Comparison of ENCODE assay signal across 13 cellular contexts in the genomic region with DNA sequence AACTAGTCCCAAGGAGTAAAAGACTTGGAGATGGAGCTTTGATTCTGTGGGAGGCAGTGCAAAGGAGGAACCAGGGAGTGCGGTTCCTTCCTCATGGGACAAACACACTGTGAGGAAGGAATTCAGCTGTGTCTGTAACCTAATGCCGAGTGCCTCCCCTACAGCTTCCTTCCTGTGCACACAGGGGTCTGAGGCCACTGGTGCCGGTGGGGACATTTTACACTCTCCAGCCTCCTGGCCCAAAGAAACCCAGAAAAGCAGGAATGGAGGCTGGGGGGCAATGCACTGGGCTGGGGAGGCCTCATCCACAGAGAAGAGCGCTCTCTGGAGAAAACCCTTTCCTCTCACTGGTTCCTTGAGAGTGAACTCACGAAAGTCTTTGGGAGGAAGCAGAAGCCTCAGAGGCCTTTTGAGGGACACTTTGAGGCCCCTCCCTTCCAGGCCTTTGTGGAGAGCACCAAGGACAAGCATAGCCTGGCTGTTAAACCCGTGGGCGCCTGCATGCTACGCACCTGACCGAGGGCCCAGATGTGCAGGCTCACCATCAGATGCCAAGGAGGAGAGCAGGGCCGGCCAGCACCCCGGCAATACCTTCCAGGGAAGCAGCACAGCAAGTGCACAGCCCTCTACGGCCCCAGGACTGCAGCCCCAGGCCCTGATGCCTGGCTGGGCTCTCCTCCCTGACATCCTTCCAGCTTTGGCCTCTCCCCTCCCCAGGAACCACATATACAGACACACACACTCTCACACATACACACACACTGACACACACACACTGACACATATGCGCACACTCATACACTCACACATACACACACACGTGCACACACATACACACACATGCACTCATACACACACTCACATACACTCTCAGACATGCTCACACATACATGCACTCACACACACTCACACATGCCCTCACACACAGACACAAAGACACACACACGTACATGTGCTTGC. TPM values are rescaled to one million over a fixed set of nuclear protein-coding genes. Genes with fewer than 3 reads are reported as not detected.
DNase-seq lines count a peak whose midpoint lies in the region; ATAC-seq, FAIRE-seq and TF ChIP-seq lines count a peak whose summit lies in the region.
"Had no signal": no experiment of that assay in that cellular context is flagged by ENCODE, and none has a peak within 500 bp of the region (broad histone marks: within the 10 kb centered on the region; RNA-seq: fewer than 3 reads in every experiment).

No MANE protein-coding gene starts in this region.

- ATAC-seq in A549 = peak in 1 of 2 experiments; percentile 9; a peak in 1 of 6 replicates
- peak; percentile 54 for ATAC-seq in naive thymus-derived CD4-positive, alpha-beta T cell
- ATAC-seq: psoas muscle had no signal

- H3K9me3 Mint-ChIP-seq in H9 (no peaks in the 10 kb centered on the region; a peak in 1 of 5 replicates), chondrocyte (ENCODE audit: low read depth) (no peaks in the 10 kb centered on the region)
- no peaks in the 10 kb centered on the region for H3K9me3 Mint-ChIP-seq in naive thymus-derived CD4-positive, alpha-beta T cell
- no peaks in the 10 kb centered on the region for H3K9me3 Mint-ChIP-seq in activated CD4-positive, alpha-beta memory T cell treated with anti-CD3 and anti-CD28 coated beads, Interleukin-2, amount 10 ng/mL, durations not matched to agents 7 days and 5 days

- FAIRE-seq in A549 (lab: Jason Lieb, UNC) = no peak

- DNase-seq in A549 (ENCODE audit: low read depth in 1 of 2, low spot score in 1 of 2) = no peak
- DNase-seq in H9 = no peak
- DNase-seq in chondrocyte (ENCODE audit: low spot score) = peak; percentile 12
- no peak for DNase-seq in naive thymus-derived CD4-positive, alpha-beta T cell
- no peak for DNase-seq in activated CD4-positive, alpha-beta memory T cell treated with anti-CD3 and anti-CD28 coated beads, Interleukin-2, amount 10 ng/mL, durations not matched to agents 7 days and 5 days
- no peak for DNase-seq in Peyer's patch
- DNase-seq in stimulated activated CD4-positive, alpha-beta T cell treated with anti-CD3 and anti-CD28 coated beads, Interleukin-4, amount 100 ng/mL, for 4 hours = no peak
- DNase-seq in prostate gland (ENCODE audit: low spot score) = no peak
- DNase-seq: activated CD4-positive, CD25-positive, alpha-beta regulatory T cell treated with anti-CD3 and anti-CD28 coated beads, Interleukin-2, amount 50 U/mL, for 72 hours; activated effector memory CD4-positive, alpha-beta T cell treated with anti-CD3 and anti-CD28 coated beads, Interleukin-2, amount 50 U/mL, for 16 hours; SHP77 treated with DMSO at 0.1 percent for 48 hours; thyroid gland had no signal

- no peak overlapping the region; a peak in 1 of 5 replicates for H3K4me3 Mint-ChIP-seq in H9
- H3K4me3 Mint-ChIP-seq in chondrocyte (ENCODE audit: unreplicated experiment) = no peak overlapping the region
- H3K4me3 Mint-ChIP-seq in naive thymus-derived CD4-positive, alpha-beta T cell = peak overlapping the region in 1 of 10 donors; percentile 1
- H3K4me3 Mint-ChIP-seq in activated CD4-positive, alpha-beta memory T cell treated with anti-CD3 and anti-CD28 coated beads, Interleukin-2, amount 10 ng/mL, durations not matched to agents 7 days and 5 days = no peak overlapping the region

- H3K27me3 ChIP-seq in H9 (ENCODE audit: insufficient read depth, low read length) (no peaks in the 10 kb centered on the region), Peyer's patch (no peaks in the 10 kb centered on the region), prostate gland (replicated peaks; ENCODE audit: insufficient read depth) (no peaks in the 10 kb centered on the region)
- no peaks in the 10 kb centered on the region for H3K27me3 ChIP-seq in naive thymus-derived CD4-positive, alpha-beta T cell (ENCODE audit: control insufficient read depth in 2 of 2, insufficient read depth in 2 of 2, low read length in 2 of 2)
- H3K27me3 ChIP-seq: thyroid gland had no signal

- POLR2A ChIA-PET in A549 (lab: Yijun Ruan, JAX) = interaction anchor here (0.9 kb wide), 1 partner anchor 61 kb away, joined by 3 read pairs; the partner anchor contains the start of gene PSMA6
- POLR2A ChIA-PET in naive thymus-derived CD4-positive, alpha-beta T cell (lab: Charles Lee) = no interaction called here
- POLR2A ChIA-PET in activated CD4-positive, alpha-beta memory T cell treated with anti-CD3 and anti-CD28 coated beads, Interleukin-2, amount 10 ng/mL, durations not matched to agents 7 days and 5 days (lab: Charles Lee) = no interaction called here

- no peak overlapping the region for H4K8ac ChIP-seq in H9 (replicated peaks; ENCODE audit: insufficient read length, low read depth, low read length)

- no peak for TF ChIP-seq RAD21 in A549 (conservative IDR thresholded peaks at IDR 0.05 in 1 of 2, IDR thresholded peaks at IDR 0.05 in 1 of 2)

- no peak overlapping the region for H3K4ac ChIP-seq in H9 (ENCODE audit: low read depth, low read length)

- peak overlapping the region; percentile 25 for H3K4me2 ChIP-seq in A549
- H3K4me2 ChIP-seq in H9 (ENCODE audit: insufficient read depth, insufficient read length, low read length) = no peak overlapping the region

- no peaks in the 10 kb centered on the region for H3K36me3 ChIP-seq in naive thymus-derived CD4-positive, alpha-beta T cell (ENCODE audit: control insufficient read depth in 2 of 3, insufficient read depth in 3 of 3, low read length in 3 of 3)
- H3K36me3 ChIP-seq in Peyer's patch (no peaks in the 10 kb centered on the region), prostate gland (no peaks in the 10 kb centered on the region)
- H3K36me3 ChIP-seq: thyroid gland had no signal

- H3K4me3 ChIP-seq in A549 (no peak overlapping the region), Peyer's patch (no peak overlapping the region), prostate gland (no peak overlapping the region)
- no peak overlapping the region for H3K4me3 ChIP-seq in naive thymus-derived CD4-positive, alpha-beta T cell (ENCODE audit: low read length)
- H3K4me3 ChIP-seq: psoas muscle, thyroid gland had no signal

- H2BK120ac ChIP-seq in H9 (ENCODE audit: low read depth, low read length, poor library complexity, severe bottlenecking) = no peak overlapping the region

- no peak overlapping the region for H2BK12ac ChIP-seq in H9 (ENCODE audit: insufficient read length, low read depth, low read length)

- no peaks in the 10 kb centered on the region for H3K79me2 ChIP-seq in H9 (ENCODE audit: insufficient read depth, low read length)

- H3K79me1 ChIP-seq in H9 (ENCODE audit: insufficient read depth, low read depth, low read length, poor library complexity, severe bottlenecking) = no peaks in the 10 kb centered on the region

- H3K36me3 Mint-ChIP-seq in H9 (ENCODE audit: insufficient read depth in 1 of 3, low read depth in 3 of 3) (no peaks in the 10 kb centered on the region), chondrocyte (ENCODE audit: low read depth) (no peaks in the 10 kb centered on the region)
- no peaks in the 10 kb centered on the region for H3K36me3 Mint-ChIP-seq in naive thymus-derived CD4-positive, alpha-beta T cell
- no peaks in the 10 kb centered on the region for H3K36me3 Mint-ChIP-seq in activated CD4-positive, alpha-beta memory T cell treated with anti-CD3 and anti-CD28 coated beads, Interleukin-2, amount 10 ng/mL, durations not matched to agents 7 days and 5 days (ENCODE audit: low read depth)

- peak overlapping the region in 1 of 3 experiments; percentile 0; a peak in 1 of 7 replicates for H3K27ac Mint-ChIP-seq in H9
- no peak overlapping the region for H3K27ac Mint-ChIP-seq in chondrocyte (ENCODE audit: unreplicated experiment)
- H3K27ac Mint-ChIP-seq in naive thymus-derived CD4-positive, alpha-beta T cell = peak overlapping the region in 2 of 9 donors; percentile 19 to 43
- no peak overlapping the region for H3K27ac Mint-ChIP-seq in activated CD4-positive, alpha-beta memory T cell treated with anti-CD3 and anti-CD28 coated beads, Interleukin-2, amount 10 ng/mL, durations not matched to agents 7 days and 5 days

- H3K4me1 Mint-ChIP-seq in H9 = peaks cover 27 to 28% of the 10 kb centered on the region in 2 experiments
- peaks cover 22% of the 10 kb centered on the region for H3K4me1 Mint-ChIP-seq in chondrocyte (ENCODE audit: low read depth)
- H3K4me1 Mint-ChIP-seq in naive thymus-derived CD4-positive, alpha-beta T cell = peaks cover 18 to 27% (median 23%) of the 10 kb centered on the region in 7 donors
- peaks cover 14% of the 10 kb centered on the region for H3K4me1 Mint-ChIP-seq in activated CD4-positive, alpha-beta memory T cell treated with anti-CD3 and anti-CD28 coated beads, Interleukin-2, amount 10 ng/mL, durations not matched to agents 7 days and 5 days

- H4K91ac ChIP-seq in H9 (ENCODE audit: insufficient read length, low read depth, low read length) = no peak overlapping the region

- H3K9me3 ChIP-seq in A549 = no peaks in the 10 kb centered on the region
- H3K9me3 ChIP-seq in H9 (ENCODE audit: control insufficient read depth, low read depth, low read length) = no peaks in the 10 kb centered on the region
- H3K9me3 ChIP-seq in naive thymus-derived CD4-positive, alpha-beta T cell (ENCODE audit: control insufficient read depth in 2 of 3, low read length in 3 of 3) = no peaks in the 10 kb centered on the region
- no peaks in the 10 kb centered on the region for H3K9me3 ChIP-seq in Peyer's patch
- H3K9me3 ChIP-seq in prostate gland = no peaks in the 10 kb centered on the region
- H3K9me3 ChIP-seq: psoas muscle, thyroid gland had no signal

- no peak overlapping the region for H2BK15ac ChIP-seq in H9 (ENCODE audit: low read depth, low read length)

- H4K20me1 ChIP-seq in H9 (ENCODE audit: control insufficient read depth, insufficient read depth, insufficient read length) = no peaks in the 10 kb centered on the region

- H2AK5ac ChIP-seq in H9 (ENCODE audit: insufficient read length, low read length) = no peak overlapping the region

- peak overlapping the region; percentile 53 for H3K18ac ChIP-seq in H9 (ENCODE audit: insufficient read length, low read depth, low read length)

- TF ChIP-seq POLR2A in A549 (IDR thresholded peaks at IDR 0.05; ENCODE audit: low read length) (no peak), Peyer's patch (IDR thresholded peaks at IDR 0.05) (no peak), prostate gland (IDR thresholded peaks at IDR 0.05) (no peak)

- H3K4me1 ChIP-seq in A549 (peaks cover 47% of the 10 kb centered on the region), H9 (ENCODE audit: insufficient read depth, low read length) (peaks cover 4% of the 10 kb centered on the region; the same call in 1 of the 2 replicates), Peyer's patch (peaks cover 0 to 10% (median 0%) of the 10 kb centered on the region in 4 donors), prostate gland (replicated peaks) (peaks cover 8% of the 10 kb centered on the region)
- H3K4me1 ChIP-seq in naive thymus-derived CD4-positive, alpha-beta T cell (ENCODE audit: control insufficient read depth in 2 of 2, insufficient read depth in 2 of 2, low read length in 2 of 2) = no peaks in the 10 kb centered on the region
- H3K4me1 ChIP-seq: psoas muscle had no signal

- no peak overlapping the region for H2BK20ac ChIP-seq in H9 (ENCODE audit: low read depth, low read length, poor library complexity, severe bottlenecking)

- no peaks in the 10 kb centered on the region; the same call in 1 of the 2 replicates for H3K27me3 Mint-ChIP-seq in H9 (ENCODE audit: low read depth)
- no peaks in the 10 kb centered on the region for H3K27me3 Mint-ChIP-seq in chondrocyte (ENCODE audit: low read depth)
- H3K27me3 Mint-ChIP-seq in naive thymus-derived CD4-positive, alpha-beta T cell = peaks cover 0 to 8% (median 0%) of the 10 kb centered on the region in 5 donors
- no peaks in the 10 kb centered on the region for H3K27me3 Mint-ChIP-seq in activated CD4-positive, alpha-beta memory T cell treated with anti-CD3 and anti-CD28 coated beads, Interleukin-2, amount 10 ng/mL, durations not matched to agents 7 days and 5 days

- peak overlapping the region; percentile 26 for H2AFZ ChIP-seq in H9 (ENCODE audit: low read length)

- CTCF ChIA-PET in A549 (lab: Yijun Ruan, JAX) = interaction anchor here (1.1 to 1.6 kb wide), 6 partner anchors 16 to 138 kb away, joined by 3 to 4 read pairs (median 3); no protein-coding TSS in a partner anchor
- CTCF ChIA-PET in naive thymus-derived CD4-positive, alpha-beta T cell (lab: Charles Lee) = interaction anchor here (0.8 kb wide), 1 partner anchor 36 kb away, joined by 3 read pairs; no protein-coding TSS in a partner anchor
- CTCF ChIA-PET in activated CD4-positive, alpha-beta memory T cell treated with anti-CD3 and anti-CD28 coated beads, Interleukin-2, amount 10 ng/mL, durations not matched to agents 7 days and 5 days (lab: Charles Lee) = no interaction called here

- 0 out of 2 replicates have a peak overlapping the region, but pooled peaks have one; percentile 31 for H3K14ac ChIP-seq in H9 (ENCODE audit: insufficient read depth, low read length)

- no peak overlapping the region for H2BK5ac ChIP-seq in H9 (ENCODE audit: insufficient read length, low read length)

- no peak overlapping the region for H3K23ac ChIP-seq in H9 (ENCODE audit: insufficient read length, low read depth, low read length)

- H3T11ph ChIP-seq in H9 (ENCODE audit: low read length) = no peak overlapping the region

- H3K27ac ChIP-seq in A549 (peak overlapping the region; percentile 49 to 60; a peak in 5 of 6 replicates), H9 (ENCODE audit: insufficient read length, low read depth, low read length) (no peak overlapping the region), Peyer's patch (peak overlapping the region in 1 of 4 donors; percentile 23), prostate gland (peak overlapping the region in 1 of 2 donors; percentile 52)
- no peak overlapping the region for H3K27ac ChIP-seq in naive thymus-derived CD4-positive, alpha-beta T cell (ENCODE audit: low read depth, low read length)
- H3K27ac ChIP-seq: psoas muscle, thyroid gland had no signal

- no peak overlapping the region for H3K56ac ChIP-seq in H9 (ENCODE audit: insufficient read length, low read depth, low read length)

- no peak overlapping the region for H4K5ac ChIP-seq in H9 (ENCODE audit: insufficient read length, low read depth, low read length)

- 93% methylated on average over 15 of the region's 15 CpGs for WGBS in A549 (ENCODE audit: missing lambda C conversion rate)
- WGBS in H9 (ENCODE audit: extremely low coverage, insufficient read length, low lambda C conversion rate) = no CpG with 5 or more reads among the region's 15 CpGs
- 72% methylated on average over 15 of the region's 15 CpGs for WGBS in prostate gland

- TF ChIP-seq CTCF in A549 (IDR thresholded peaks at IDR 0.05) (no peak), H9 (conservative IDR thresholded peaks at IDR 0.05) (no peak), chondrocyte (IDR thresholded peaks at IDR 0.05) (no peak), Peyer's patch (IDR thresholded peaks at IDR 0.05) (no peak), prostate gland (IDR thresholded peaks at IDR 0.05) (no peak)

- no peak overlapping the region for H3K9ac ChIP-seq in H9 (ENCODE audit: extremely low read depth, insufficient read length, low read length)

- no peaks in the 10 kb centered on the region for H3K23me2 ChIP-seq in H9 (ENCODE audit: insufficient read length, low read depth, low read length, poor library complexity, severe bottlenecking)

- intact Hi-C loops in naive thymus-derived CD4-positive, alpha-beta T cell (cut with micrococcal nuclease) = no loop called here
- intact Hi-C loops in prostate gland (cut with DNase I) = no loop called here

- no peak for TF ChIP-seq EP300 in A549 (IDR thresholded peaks at IDR 0.05)

RNA-seq across cellular contexts. Expression of gene NFKBIA, which starts 52.0 kb away (rescaled TPM):
- 65.0 and 102 TPM in 2 replicates for polyA plus RNA-seq in A549 (2011; rRNA removed)
- polyA plus RNA-seq in A549 (2012; cell fraction: cytosol; rRNA removed) = 239 and 266 TPM in 2 replicates
- polyA plus RNA-seq in A549 (2012; cell fraction: nucleus; rRNA removed) = 490 and 573 TPM in 2 replicates
- polyA plus RNA-seq in A549 (2017; fragmentation: RNase III; extraction: RNeasy Plus Mini Kit Qiagen cat#74134 plus additional on column Dnase treatment) = 101 to 115 TPM (median 103 TPM) in 3 replicates
- polyA minus RNA-seq in A549 (2011; rRNA and poly(A)+ RNA removed) = 335 and 379 TPM in 2 replicates
- 38.4 and 39.1 TPM in 2 replicates for total RNA-seq in H9 (2021)
- total RNA-seq in chondrocyte = 41.0 to 53.5 TPM (median 42.2 TPM) in 3 replicates
- 1,000 to 10,000 TPM in 2 of 5 experiments, 100 to 1,000 TPM in 3; 144 to 1,533 (median 246) TPM for total RNA-seq in naive thymus-derived CD4-positive, alpha-beta T cell
- 100 to 1,000 TPM; 202 to 280 TPM for polyA plus RNA-seq in naive thymus-derived CD4-positive, alpha-beta T cell
- 100 to 1,000 TPM; 102 to 109 TPM for total RNA-seq in activated CD4-positive, alpha-beta memory T cell treated with anti-CD3 and anti-CD28 coated beads, Interleukin-2, amount 10 ng/mL, durations not matched to agents 7 days and 5 days
- 100 to 1,000 TPM; 210 to 873 (median 358) TPM for total RNA-seq in Peyer's patch
- 100 to 1,000 TPM; 294 to 415 TPM for total RNA-seq in prostate gland

Comparison
In these comparisons a context has a peak if more than half of its experiments do, and no peak if none do; other contexts are left out.
1. H3K27ac ChIP-seq: peak in A549 (2 of 2); none in H9 (single experiment) and naive thymus-derived CD4-positive, alpha-beta T cell (single experiment).